In genomic region chrX:23386260-23386659, GRCh38 we compare ENCODE assay signal across 10 cellular contexts. TPM values are rescaled to one million over a fixed set of nuclear protein-coding genes. Genes with fewer than 3 reads are reported as not detected.
"Had no signal": no experiment of that assay in that cellular context is flagged by ENCODE, and none has a peak within 500 bp of the region (broad histone marks: within the 10 kb centered on the region; RNA-seq: fewer than 3 reads in every experiment).

No MANE protein-coding gene starts in this region.

- H3K4me3 Mint-ChIP-seq: GM23338, H9 had no signal

- FAIRE-seq: H1, H54, HTR-8/SVneo, K562 had no signal

- H2AFZ ChIP-seq: GM23338 had no signal

- H3K9me3 Mint-ChIP-seq: GM23338, H9 had no signal

- H3K27ac Mint-ChIP-seq: GM23338 had no signal

- H3K4me3 ChIP-seq: GM23338, K562 had no signal

- DNase-seq: H9, HCEC 1CT, IMR-90, KG1 had no signal

- H3K4me2 ChIP-seq: GM23338 had no signal

- ATAC-seq: GM23338, K562 had no signal

RNA-seq across cellular contexts. Expression of gene PTCHD1, which starts 51.6 kb away (rescaled TPM):
- total RNA-seq: HT-29, IMR-90, K562 had no signal
- polyA plus RNA-seq: IMR-90, K562 had no signal
